Comparison of ENCODE assay signal across 24 cellular contexts in the genomic region with DNA sequence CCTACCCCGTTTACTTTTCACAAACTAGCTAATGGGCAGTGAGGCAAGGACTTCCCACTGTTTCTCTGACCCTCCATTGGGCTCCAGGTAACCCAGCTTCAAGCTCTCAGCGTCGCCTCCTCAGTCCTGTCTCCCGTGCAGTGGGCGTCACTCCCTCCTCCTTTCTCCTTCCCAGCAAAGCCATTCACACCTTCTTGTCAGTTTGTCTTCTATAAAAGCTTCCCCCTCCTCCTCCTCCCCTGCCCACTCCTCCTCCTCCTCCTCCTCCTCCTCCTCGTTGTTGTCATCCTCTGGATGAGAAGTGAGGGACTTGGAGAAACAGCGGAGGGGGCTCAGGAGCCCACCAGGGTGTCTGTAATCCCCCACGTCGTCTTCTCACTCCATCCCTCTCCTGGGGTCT. TPM values are rescaled to one million over a fixed set of nuclear protein-coding genes. Genes with fewer than 3 reads are reported as not detected.
DNase-seq lines count a peak whose midpoint lies in the region; ATAC-seq and TF ChIP-seq lines count a peak whose summit lies in the region.
"Had no signal": no experiment of that assay in that cellular context is flagged by ENCODE, and none has a peak within 500 bp of the region (broad histone marks: within the 10 kb centered on the region; RNA-seq: fewer than 3 reads in every experiment).

No MANE protein-coding gene starts in this region.

- no peak overlapping the region for H3K27ac ChIP-seq in HEK293 (ENCODE audit: extremely low read depth, low read depth, low read length)
- no peak overlapping the region for H3K27ac ChIP-seq in endodermal cell (ENCODE audit: low read depth, low read length)
- H3K27ac ChIP-seq in neural progenitor cell: no peak overlapping the region
- H3K27ac ChIP-seq: A549; BLaER1 treated with 17β-estradiol and CSF1 and Interleukin-3, amounts not matched to agents 10 nM and 100 nM; GM23248 had no signal

- H3F3A ChIP-seq in neural progenitor cell (ENCODE audit: low read depth): peaks cover 19% of the 10 kb centered on the region

- H3K36me3 ChIP-seq in HEK293 (ENCODE audit: control insufficient read depth in 2 of 2, insufficient read depth in 1 of 2, low read length in 2 of 2) (no peaks in the 10 kb centered on the region), endodermal cell (ENCODE audit: control insufficient read depth, insufficient read depth, low read length) (no peaks in the 10 kb centered on the region), neural progenitor cell (no peaks in the 10 kb centered on the region)
- H3K36me3 ChIP-seq: BE2C; BLaER1 treated with 17β-estradiol and CSF1 and Interleukin-3, amounts not matched to agents 10 nM and 100 nM had no signal

- H3K9ac ChIP-seq in endodermal cell (ENCODE audit: extremely low read depth, low read length, poor library complexity, severe bottlenecking) (no peak overlapping the region), neural progenitor cell (no peak overlapping the region)
- H3K9ac ChIP-seq: BLaER1 treated with 17β-estradiol and CSF1 and Interleukin-3, amounts not matched to agents 10 nM and 100 nM; GM23248 had no signal

- no peaks in the 10 kb centered on the region for H3K36me3 Mint-ChIP-seq in endodermal cell (ENCODE audit: low read depth)
- no peaks in the 10 kb centered on the region for H3K36me3 Mint-ChIP-seq in neural progenitor cell
- no peaks in the 10 kb centered on the region for H3K36me3 Mint-ChIP-seq in naive thymus-derived CD8-positive, alpha-beta T cell
- H3K36me3 Mint-ChIP-seq: CD14-positive monocyte; CD8-positive, alpha-beta memory T cell had no signal

- no peak overlapping the region for H3K4me3 Mint-ChIP-seq in endodermal cell
- no peak overlapping the region for H3K4me3 Mint-ChIP-seq in neural progenitor cell
- H3K4me3 Mint-ChIP-seq in naive thymus-derived CD8-positive, alpha-beta T cell: no peak overlapping the region
- H3K4me3 Mint-ChIP-seq: CD14-positive monocyte; CD4-positive, alpha-beta T cell; CD8-positive, alpha-beta memory T cell had no signal

- POLR2A ChIA-PET in HEK293 (lab: Yijun Ruan, JAX): no interaction called here
- POLR2A ChIA-PET in naive thymus-derived CD8-positive, alpha-beta T cell (lab: Charles Lee): no interaction called here

- H3K4me3 ChIP-seq in HEK293 (ENCODE audit: low read depth, low read length) (no peak overlapping the region), endodermal cell (ENCODE audit: low read length) (no peak overlapping the region), neural progenitor cell (no peak overlapping the region)
- H3K4me3 ChIP-seq: A549; BLaER1 treated with 17β-estradiol and CSF1 and Interleukin-3, amounts not matched to agents 10 nM and 100 nM; GM12878; GM23248 had no signal

- no peak overlapping the region for H2AFZ ChIP-seq in neural progenitor cell (replicated peaks)
- H2AFZ ChIP-seq: GM23248 had no signal

- ATAC-seq in naive thymus-derived CD8-positive, alpha-beta T cell: no peak
- ATAC-seq: GM12878 had no signal

- peaks cover 17% of the 10 kb centered on the region for H3K4me1 Mint-ChIP-seq in endodermal cell
- H3K4me1 Mint-ChIP-seq in neural progenitor cell: peaks cover 24% of the 10 kb centered on the region
- H3K4me1 Mint-ChIP-seq in naive thymus-derived CD8-positive, alpha-beta T cell: peaks cover 2 to 6% (median 3%) of the 10 kb centered on the region in 4 donors

- no peak for TF ChIP-seq CTCF in HEK293 (tag by site-specific recombination; IDR thresholded peaks at IDR 0.05)
- TF ChIP-seq CTCF in endodermal cell (conservative IDR thresholded peaks at IDR 0.05): no peak
- TF ChIP-seq CTCF in neural progenitor cell (IDR thresholded peaks at IDR 0.05): no peak

- DNase-seq in endodermal cell (peak; percentile 82), neural progenitor cell (ENCODE audit: low spot score) (peak; percentile 9), epidermal melanocyte (ENCODE audit: insufficient read length, low spot score) (no peak), Kasumi-1 (lab: John Stamatoyannopoulos, UW) (no peak)
- DNase-seq in naive thymus-derived CD8-positive, alpha-beta T cell: no peak
- DNase-seq: 8988T; ACHN; AML-193; BE2C; CD4-positive, alpha-beta T cell; CD8-positive, alpha-beta memory T cell; DMS 273 treated with DMSO at 0.1 percent for 48 hours; DMS79; EL; GDM1; GM23248; H7; HCEC 1CT had no signal

- H4K20me1 ChIP-seq in neural progenitor cell (ENCODE audit: low read depth): no peaks in the 10 kb centered on the region

- CTCF ChIA-PET in HEK293 (lab: Yijun Ruan, JAX): interaction anchor here (0.6 to 7.7 kb wide), 5 partner anchors 33 to 159 kb away, joined by 3 to 36 read pairs (median 3); no protein-coding TSS in a partner anchor

- no peak overlapping the region for H3K27ac Mint-ChIP-seq in endodermal cell
- no peak overlapping the region for H3K27ac Mint-ChIP-seq in neural progenitor cell
- no peak overlapping the region for H3K27ac Mint-ChIP-seq in naive thymus-derived CD8-positive, alpha-beta T cell
- H3K27ac Mint-ChIP-seq: CD4-positive, alpha-beta T cell; CD8-positive, alpha-beta memory T cell had no signal

- H3K27me3 ChIP-seq in endodermal cell (ENCODE audit: control insufficient read depth, insufficient read depth, low read length, poor library complexity, severe bottlenecking): no peaks in the 10 kb centered on the region
- no peaks in the 10 kb centered on the region for H3K27me3 ChIP-seq in neural progenitor cell
- H3K27me3 ChIP-seq: BLaER1 treated with 17β-estradiol and CSF1 and Interleukin-3, amounts not matched to agents 10 nM and 100 nM had no signal

- no peaks in the 10 kb centered on the region for H3K4me1 ChIP-seq in HEK293 (ENCODE audit: control insufficient read depth, insufficient read depth, low read length)
- H3K4me1 ChIP-seq in endodermal cell (ENCODE audit: control insufficient read depth, insufficient read depth, low read length): no peaks in the 10 kb centered on the region
- H3K4me1 ChIP-seq in neural progenitor cell: peaks cover 27% of the 10 kb centered on the region
- H3K4me1 ChIP-seq: A549, BE2C had no signal

- 19 to 29% methylated on average over 5 of the region's 9 CpGs for WGBS in endodermal cell (ENCODE audit: insufficient coverage in 1 of 2, insufficient read length in 1 of 2), 2 experiments

- peak overlapping the region; percentile 35 for H3K4me2 ChIP-seq in neural progenitor cell
- H3K4me2 ChIP-seq: BLaER1 treated with 17β-estradiol and CSF1 and Interleukin-3, amounts not matched to agents 10 nM and 100 nM had no signal

- H3K27me3 Mint-ChIP-seq in endodermal cell (ENCODE audit: insufficient read depth) (peaks cover 27% of the 10 kb centered on the region), neural progenitor cell (ENCODE audit: insufficient read depth, low read depth) (peaks cover 10% of the 10 kb centered on the region)
- peaks cover 1 to 15% (median 7%) of the 10 kb centered on the region in 5 donors for H3K27me3 Mint-ChIP-seq in naive thymus-derived CD8-positive, alpha-beta T cell

- no peaks in the 10 kb centered on the region for H3K79me2 ChIP-seq in neural progenitor cell (ENCODE audit: low read depth)

- H3K9me3 Mint-ChIP-seq in endodermal cell: no peaks in the 10 kb centered on the region
- no peaks in the 10 kb centered on the region for H3K9me3 Mint-ChIP-seq in neural progenitor cell
- H3K9me3 Mint-ChIP-seq in naive thymus-derived CD8-positive, alpha-beta T cell: peaks cover 0 to 1% (median 0%) of the 10 kb centered on the region in 9 donors
- H3K9me3 Mint-ChIP-seq: CD4-positive, alpha-beta T cell; CD8-positive, alpha-beta memory T cell had no signal

- no peaks in the 10 kb centered on the region for H3K9me3 ChIP-seq in HEK293 (ENCODE audit: control insufficient read depth, insufficient read depth, low read depth, low read length)
- H3K9me3 ChIP-seq in endodermal cell (ENCODE audit: control insufficient read depth, low read length): no peaks in the 10 kb centered on the region
- no peaks in the 10 kb centered on the region for H3K9me3 ChIP-seq in neural progenitor cell (ENCODE audit: low read depth)
- H3K9me3 ChIP-seq: A549; BE2C; BLaER1 treated with 17β-estradiol and CSF1 and Interleukin-3, amounts not matched to agents 10 nM and 100 nM had no signal

TF ChIP-seq in HEK293, 187 proteins besides CTCF, POLR2A, EP300 and RAD21 (continues in another document):
- TF ChIP-seq OSR2 (tag by site-specific recombination; IDR thresholded peaks at IDR 0.05) (no peak), ZNF175 (tag by site-specific recombination; IDR thresholded peaks at IDR 0.05) (no peak)

RNA-seq across cellular contexts. Expression of gene GALP, which starts 1.7 kb away (rescaled TPM):
- under 1 TPM in 1 of 2 donors, not detected in 1; 0.40 TPM for total RNA-seq in endodermal cell
- polyA plus RNA-seq in endodermal cell (2013, experiment 1 of 2): 20.2 TPM
- polyA plus RNA-seq in endodermal cell (2013, experiment 2 of 2): 19.9 TPM
- total RNA-seq in neural progenitor cell (ENCODE audit: low replicate concordance): 0.71 and 1.8 TPM in 2 replicates
- total RNA-seq in naive thymus-derived CD8-positive, alpha-beta T cell: not detected
- polyA plus RNA-seq in naive thymus-derived CD8-positive, alpha-beta T cell: not detected
- total RNA-seq: CD4-positive, alpha-beta T cell; CD8-positive, alpha-beta memory T cell; GM12878; GM23248; H1; H7 had no signal
- polyA plus RNA-seq: A549; CD14-positive monocyte; CD8-positive, alpha-beta memory T cell; GM12878; GM23248 had no signal

RNA-seq across cellular contexts. Expression of gene ZSCAN5B, which starts 23.5 kb away (rescaled TPM):
- total RNA-seq in endodermal cell (not detected), neural progenitor cell (ENCODE audit: low replicate concordance) (not detected in 2 replicates)
- polyA plus RNA-seq in endodermal cell (2013, experiment 1 of 2): 0.14 TPM
- polyA plus RNA-seq in endodermal cell (2013, experiment 2 of 2): not detected
- not detected for total RNA-seq in naive thymus-derived CD8-positive, alpha-beta T cell
- not detected for polyA plus RNA-seq in naive thymus-derived CD8-positive, alpha-beta T cell
- total RNA-seq: CD4-positive, alpha-beta T cell; CD8-positive, alpha-beta memory T cell; GM12878; GM23248; H1; H7 had no signal
- polyA plus RNA-seq: A549; CD14-positive monocyte; CD8-positive, alpha-beta memory T cell; GM23248; H1 had no signal

RNA-seq across cellular contexts. Expression of gene ZSCAN5C, which starts 28.0 kb away (rescaled TPM):
- total RNA-seq in endodermal cell: not detected
- not detected for polyA plus RNA-seq in endodermal cell (2013, experiment 1 of 2)
- not detected for polyA plus RNA-seq in endodermal cell (2013, experiment 2 of 2)
- not detected in 2 replicates for total RNA-seq in neural progenitor cell (ENCODE audit: low replicate concordance)
- not detected for total RNA-seq in naive thymus-derived CD8-positive, alpha-beta T cell
- not detected for polyA plus RNA-seq in naive thymus-derived CD8-positive, alpha-beta T cell
- total RNA-seq: CD4-positive, alpha-beta T cell; CD8-positive, alpha-beta memory T cell; GM12878; GM23248; H1; H7 had no signal
- polyA plus RNA-seq: A549; CD14-positive monocyte; CD8-positive, alpha-beta memory T cell; GM12878; GM23248; H1 had no signal

RNA-seq across cellular contexts. Expression of gene ZNF444, which starts 33.0 kb away (rescaled TPM):
- total RNA-seq in endodermal cell: 10 to 100 TPM; 50.2 to 58.8 TPM
- polyA plus RNA-seq in endodermal cell (2013, experiment 1 of 2): 36.7 TPM
- polyA plus RNA-seq in endodermal cell (2013, experiment 2 of 2): 31.4 TPM
- total RNA-seq in neural progenitor cell (ENCODE audit: low replicate concordance): 7.0 and 51.8 TPM in 2 replicates
- 10 to 100 TPM; 42.2 to 49.4 TPM for total RNA-seq in naive thymus-derived CD8-positive, alpha-beta T cell
- polyA plus RNA-seq in naive thymus-derived CD8-positive, alpha-beta T cell: 10 to 100 TPM; 12.9 to 26.9 (median 19.2) TPM

RNA-seq across cellular contexts. Expression of gene ZNF787, which starts 53.0 kb away (rescaled TPM):
- total RNA-seq in endodermal cell (10 to 100 TPM; 42.1 to 43.7 TPM), neural progenitor cell (ENCODE audit: low replicate concordance) (2.2 and 30.0 TPM in 2 replicates)
- polyA plus RNA-seq in endodermal cell (2013, experiment 1 of 2): 27.7 TPM
- polyA plus RNA-seq in endodermal cell (2013, experiment 2 of 2): 26.5 TPM
- total RNA-seq in naive thymus-derived CD8-positive, alpha-beta T cell: 10 to 100 TPM; 29.3 to 29.4 TPM
- polyA plus RNA-seq in naive thymus-derived CD8-positive, alpha-beta T cell: 1 to 10 TPM in 2 of 3 donors, under 1 TPM in 1; 0.49 to 1.9 (median 1.2) TPM

Comparison
In these comparisons a context has a peak if more than half of its experiments do, and no peak if none do; other contexts are left out.
1. DNase-seq: peak in endodermal cell (single experiment) and neural progenitor cell (single experiment); none in epidermal melanocyte (single experiment), naive thymus-derived CD8-positive, alpha-beta T cell (0 of 10) and Kasumi-1 (0 of 2).